ENCODE assay signal across 24 cellular contexts in the genomic region with DNA sequence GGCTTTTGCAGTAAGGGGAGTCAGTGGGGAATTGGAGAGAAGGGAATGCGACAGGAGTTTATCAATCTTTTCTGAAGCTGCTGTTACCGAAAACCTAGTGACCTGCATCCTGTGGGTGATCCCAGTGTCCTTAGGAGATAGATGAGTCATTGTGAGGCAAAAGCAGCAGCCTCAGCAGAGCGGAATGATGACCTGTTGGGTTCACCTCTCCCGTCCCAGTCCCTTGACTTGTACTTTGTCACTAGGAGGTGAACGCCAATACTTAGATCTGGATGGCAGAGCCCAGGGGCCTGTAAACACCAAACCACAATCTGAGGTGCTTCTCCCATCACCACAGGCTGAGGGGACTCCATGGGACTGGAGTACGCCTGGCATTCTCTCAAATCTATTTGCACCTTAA.
"Had no signal": no experiment of that assay in that cellular context is flagged by ENCODE, and none has a peak within 500 bp of the region (broad histone marks: within the 10 kb centered on the region; RNA-seq: fewer than 3 reads in every experiment).

No MANE protein-coding gene starts in this region.

- H3K36me3 Mint-ChIP-seq: natural killer cell treated with Interleukin-12 subunit alpha and Interleukin-12 subunit beta and Interleukin-15 and Interleukin-18, amount 100 ng/mL, for 72 hours had no signal

- ATAC-seq: activated T-cell treated with anti-CD3 and anti-CD28 coated beads, Interleukin-2, amount 50 U/mL, for 4 hours; body of pancreas; esophagus mucosa; natural killer cell treated with Interleukin-12 subunit alpha and Interleukin-12 subunit beta and Interleukin-15 and Interleukin-18, amount 100 ng/mL, for 72 hours; right cardiac atrium; stimulated activated effector memory CD8-positive, alpha-beta T cell treated with anti-CD3 and anti-CD28 coated beads, Interleukin-12 subunit alpha, Interleukin-12 subunit beta, amount 100 ng/mL, for 72 hours; stimulated activated naive CD8-positive, alpha-beta T cell treated with anti-CD3 and anti-CD28 coated beads, Interleukin-15, amount 100 ng/mL, for 72 hours; T-cell had no signal

- H3K27me3 ChIP-seq: body of pancreas, hepatocyte, neutrophil, pancreas, tibial nerve had no signal

- H3K4me3 Mint-ChIP-seq: activated T-cell treated with anti-CD3 and anti-CD28 coated beads, Interleukin-2, amount 50 U/mL, for 4 hours; natural killer cell treated with Interleukin-12 subunit alpha and Interleukin-12 subunit beta and Interleukin-15 and Interleukin-18, amount 100 ng/mL, for 72 hours; stimulated activated effector memory CD8-positive, alpha-beta T cell treated with anti-CD3 and anti-CD28 coated beads, Interleukin-12 subunit alpha, Interleukin-12 subunit beta, amount 100 ng/mL, for 72 hours; stimulated activated naive CD8-positive, alpha-beta T cell treated with anti-CD3 and anti-CD28 coated beads, Interleukin-15, amount 100 ng/mL, for 72 hours; T-cell had no signal

- H3K27ac Mint-ChIP-seq: activated T-helper 2 cell treated with anti-CD3 and anti-CD28 coated beads, Interferon-gamma antibody, Interleukin-2, Interleukin-4, amounts not matched to agents 10 μg/mL and 5 μg/mL and 100 μg/mL, durations not matched to agents 14 hours and 24 hours and 36 hours; T-cell had no signal

- H3K9me3 ChIP-seq: body of pancreas, neutrophil, pancreas, psoas muscle, tibial nerve had no signal

- H3K27ac ChIP-seq: body of pancreas, hepatocyte, neutrophil, pancreas, psoas muscle, skin epidermis, tibial nerve, WERI-Rb-1 had no signal

- DNase-seq: activated CD8-positive, alpha-beta memory T cell treated with anti-CD3 and anti-CD28 coated beads for 24 hours; activated CD8-positive, alpha-beta memory T cell treated with anti-CD3 and anti-CD28 coated beads, Interleukin-2, amount 50 U/mL, for 4 hours; activated naive CD4-positive, alpha-beta T cell; activated T-cell treated with anti-CD3 and anti-CD28 coated beads, Interleukin-2, amount 50 U/mL, for 4 hours; body of pancreas; dermis blood vessel endothelial cell; effector CD8-positive, alpha-beta T cell; glutamatergic neuron; midbrain; psoas muscle; right cardiac atrium; stimulated activated CD4-positive, alpha-beta T cell treated with anti-CD3 and anti-CD28 coated beads, Interleukin-2, amount 100 ng/mL, for 24 hours; stimulated activated naive CD8-positive, alpha-beta T cell treated with anti-CD3 and anti-CD28 coated beads, Interleukin-15, amount 100 ng/mL, for 72 hours; T-cell; WERI-Rb-1 had no signal

- H3K4me1 ChIP-seq: body of pancreas, pancreas, psoas muscle had no signal

- H3K27me3 Mint-ChIP-seq: natural killer cell treated with Interleukin-12 subunit alpha and Interleukin-12 subunit beta and Interleukin-15 and Interleukin-18, amount 100 ng/mL, for 72 hours; stimulated activated naive CD8-positive, alpha-beta T cell treated with anti-CD3 and anti-CD28 coated beads, Interleukin-15, amount 100 ng/mL, for 72 hours; T-cell had no signal

- H3K4me3 ChIP-seq: body of pancreas, hepatocyte, pancreas, psoas muscle, skin epidermis, tibial nerve had no signal

- H3K9me3 Mint-ChIP-seq: activated T-cell treated with anti-CD3 and anti-CD28 coated beads, Interleukin-2, amount 50 U/mL, for 4 hours; activated T-helper 2 cell treated with anti-CD3 and anti-CD28 coated beads, Interferon-gamma antibody, Interleukin-2, Interleukin-4, amounts not matched to agents 10 μg/mL and 5 μg/mL and 100 μg/mL, durations not matched to agents 14 hours and 24 hours and 36 hours; natural killer cell treated with Interleukin-12 subunit alpha and Interleukin-12 subunit beta and Interleukin-15 and Interleukin-18, amount 100 ng/mL, for 72 hours; stimulated activated effector memory CD8-positive, alpha-beta T cell treated with anti-CD3 and anti-CD28 coated beads, Interleukin-12 subunit alpha, Interleukin-12 subunit beta, amount 100 ng/mL, for 72 hours; stimulated activated naive CD8-positive, alpha-beta T cell treated with anti-CD3 and anti-CD28 coated beads, Interleukin-15, amount 100 ng/mL, for 72 hours; T-cell had no signal

- H3K4me1 Mint-ChIP-seq: stimulated activated effector memory CD8-positive, alpha-beta T cell treated with anti-CD3 and anti-CD28 coated beads, Interleukin-12 subunit alpha, Interleukin-12 subunit beta, amount 100 ng/mL, for 72 hours; stimulated activated naive CD8-positive, alpha-beta T cell treated with anti-CD3 and anti-CD28 coated beads, Interleukin-15, amount 100 ng/mL, for 72 hours; T-cell had no signal
